ENCODE assay signal across 8 cellular contexts in the genomic region with DNA sequence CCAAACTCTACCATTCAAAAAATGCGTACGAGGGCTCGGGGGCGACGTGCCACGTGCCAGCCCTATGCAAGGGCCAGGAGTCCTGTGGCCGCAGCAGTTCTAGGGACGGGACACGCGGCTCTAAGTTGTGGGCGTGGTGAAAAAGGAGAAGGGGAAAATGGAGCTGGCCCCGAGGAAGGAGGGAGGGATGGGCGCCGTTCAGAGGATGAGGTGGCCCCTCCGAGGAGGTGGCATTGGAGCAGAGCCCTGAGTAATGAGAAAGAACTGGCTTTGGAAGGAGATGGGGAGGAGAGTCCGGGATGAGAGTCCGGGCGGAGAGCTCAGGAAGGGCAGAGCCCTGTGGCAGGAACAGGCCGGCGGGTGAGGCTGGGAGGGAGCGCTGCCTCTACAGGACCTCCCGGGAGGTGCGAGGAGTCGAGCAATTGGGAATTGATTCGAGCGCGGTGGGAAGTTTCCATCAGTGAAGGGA. TPM values are rescaled to one million over a fixed set of nuclear protein-coding genes. Genes with fewer than 3 reads are reported as not detected.
DNase-seq lines count a peak whose midpoint lies in the region; ATAC-seq and TF ChIP-seq lines count a peak whose summit lies in the region.

No MANE protein-coding gene starts in this region.

- ATAC-seq in memory B cell (ENCODE audit: low read depth) (no peak), aorta (ENCODE audit: low FRiP score) (peak; percentile 39), HG03571 (IDR thresholded peaks at IDR 0.05; ENCODE audit: unreplicated experiment) (no peak)

- WGBS in HUES64: 2% methylated on average over 27 of the region's 27 CpGs
- 8% methylated on average over 14 of the region's 27 CpGs for WGBS in mammary epithelial cell (ENCODE audit: low coverage, missing lambda C conversion rate)
- WGBS in aorta, 2 donors: 0 to 1% methylated on average over 27 of the region's 27 CpGs

- H4K20me1 ChIP-seq in mammary epithelial cell (ENCODE audit: insufficient read depth, low read length): no peaks in the 10 kb centered on the region

- no peak overlapping the region for H3K9ac ChIP-seq in HUES64 (ENCODE audit: low read depth, low read length)
- no peak overlapping the region for H3K9ac ChIP-seq in mammary epithelial cell (ENCODE audit: insufficient read depth, low read length)

- no peaks in the 10 kb centered on the region for H3K9me3 ChIP-seq in HUES64 (ENCODE audit: insufficient read depth, low read depth, low read length)
- peaks cover 6% of the 10 kb centered on the region for H3K9me3 ChIP-seq in mammary epithelial cell (replicated peaks; ENCODE audit: insufficient read depth, low read length)
- H3K9me3 ChIP-seq in aorta (ENCODE audit: control insufficient read depth, low read length): no peaks in the 10 kb centered on the region

- H3K79me2 ChIP-seq in ACC112 (ENCODE audit: control insufficient read depth, insufficient read depth, low read length, unreplicated experiment) (no peaks in the 10 kb centered on the region), mammary epithelial cell (ENCODE audit: insufficient read depth, low read length) (no peaks in the 10 kb centered on the region)

- dilution Hi-C loops in mammary epithelial cell (cut with HindIII; ENCODE audit: low sequenced_read_pairs): loop anchor here (5.0 kb wide), 3 partner anchors 50 to 155 kb away; no protein-coding TSS in a partner anchor

- H3K4me3 ChIP-seq in ACC112 (ENCODE audit: low read depth, low read length) (peak overlapping the region; percentile 63), HUES64 (ENCODE audit: low read length) (peak overlapping the region; percentile 49), mammary epithelial cell (replicated peaks in 1 of 3; ENCODE audit: insufficient read depth in 1 of 3, low read depth in 2 of 3, low read length in 3 of 3) (peak overlapping the region in 2 of 3 experiments; percentile 29), aorta (ENCODE audit: low read length in 2 of 2) (peak overlapping the region in 1 of 2 donors; percentile 0)

- peak overlapping the region; percentile 88 for H3K4me3 Mint-ChIP-seq in memory B cell

- H3K36me3 Mint-ChIP-seq in memory B cell: peaks cover 11% of the 10 kb centered on the region

- H3K36me3 ChIP-seq in ACC112 (ENCODE audit: insufficient read depth, low read length): no peaks in the 10 kb centered on the region
- no peaks in the 10 kb centered on the region for H3K36me3 ChIP-seq in HUES64 (ENCODE audit: insufficient read depth, low read length)
- no peaks in the 10 kb centered on the region for H3K36me3 ChIP-seq in mammary epithelial cell (ENCODE audit: insufficient read depth, low read length)
- no peaks in the 10 kb centered on the region for H3K36me3 ChIP-seq in aorta (ENCODE audit: control insufficient read depth in 1 of 2, insufficient read depth in 2 of 2, low read length in 1 of 2)

- H3K4me1 Mint-ChIP-seq in memory B cell: peaks cover 11% of the 10 kb centered on the region

- H3K27ac Mint-ChIP-seq in memory B cell: no peak overlapping the region

- peaks cover 12% of the 10 kb centered on the region for H3K9me3 Mint-ChIP-seq in memory B cell

- H3K4me1 ChIP-seq in ACC112 (ENCODE audit: control insufficient read depth, insufficient read depth, low read length, unreplicated experiment) (peaks cover 10% of the 10 kb centered on the region), HUES64 (ENCODE audit: insufficient read depth, low read length) (peaks cover 4% of the 10 kb centered on the region), mammary epithelial cell (ENCODE audit: insufficient read depth, low read length) (peaks cover 13% of the 10 kb centered on the region), aorta (ENCODE audit: control insufficient read depth in 1 of 2, insufficient read depth in 2 of 2, low read length in 2 of 2) (no peaks in the 10 kb centered on the region)

- BruUV-seq in mammary epithelial cell (replicated peaks; lab: Mats Ljungman, UMichigan): no TSS peak

- in situ Hi-C loops in mammary epithelial cell (cut with MboI; ENCODE audit: low sequenced_read_pairs in 2 of 2): loop anchor here in 1 of 2 donors (10.0 kb wide), 1 partner anchor 138 kb away; no protein-coding TSS in a partner anchor

- H2AFZ ChIP-seq in ACC112 (ENCODE audit: low read length, unreplicated experiment) (peak overlapping the region; percentile 17), mammary epithelial cell (ENCODE audit: low read depth, low read length) (peak overlapping the region; percentile 86)

- peak overlapping the region; percentile 88 for H3K4me2 ChIP-seq in mammary epithelial cell (ENCODE audit: insufficient read depth, low read depth, low read length)

- DNase-seq in mammary epithelial cell (peak; percentile 20), memory B cell (ENCODE audit: low spot score in 2 of 2) (no peak), aorta (peak in 1 of 2 donors; percentile 73), foreskin melanocyte (no peak)
- DNase-seq in NK-92 treated with Interleukin-12 subunit alpha and Interleukin-12 subunit beta, amount 100 ng/mL, for 24 hours (lab: John Stamatoyannopoulos, UW): no peak

- no peak for TF ChIP-seq CTCF in mammary epithelial cell (conservative IDR thresholded peaks at IDR 0.05 in 1 of 2, IDR thresholded peaks at IDR 0.05 in 1 of 2; ENCODE audit: extremely low read depth in 1 of 2, insufficient read depth in 1 of 2, low read depth in 1 of 2, low read length in 2 of 2)

- H3K27me3 ChIP-seq in ACC112 (ENCODE audit: insufficient read depth, low read length): no peaks in the 10 kb centered on the region
- H3K27me3 ChIP-seq in HUES64 (ENCODE audit: insufficient read depth, low read length): peaks cover 54% of the 10 kb centered on the region
- no peaks in the 10 kb centered on the region for H3K27me3 ChIP-seq in mammary epithelial cell (ENCODE audit: insufficient read depth, low read length)
- H3K27me3 ChIP-seq in aorta (ENCODE audit: control insufficient read depth in 1 of 2, insufficient read depth in 2 of 2, low read length in 1 of 2): no peaks in the 10 kb centered on the region

- CTCF ChIA-PET in mammary epithelial cell (lab: Charles Lee; ENCODE audit: low non-redundant PET): interaction anchor here (0.6 kb wide), 1 partner anchor 12 kb away, joined by 3 read pairs; no protein-coding TSS in a partner anchor

- intact Hi-C loops in mammary epithelial cell (cut with micrococcal nuclease) (no loop called here), aorta (cut with DNase I) (no loop called here)

- H3K27ac ChIP-seq in ACC112 (ENCODE audit: low read depth, low read length) (no peak overlapping the region), HUES64 (ENCODE audit: low read depth, low read length) (no peak overlapping the region), mammary epithelial cell (ENCODE audit: insufficient read depth, low read depth, low read length) (no peak overlapping the region), aorta (ENCODE audit: low read depth in 1 of 2, low read length in 2 of 2) (no peak overlapping the region)

- peaks cover 17% of the 10 kb centered on the region for H3K27me3 Mint-ChIP-seq in memory B cell

RNA-seq across cellular contexts. Expression of gene OTUB1, which starts 21.0 kb away (rescaled TPM):
- 120 TPM for polyA plus RNA-seq in HUES64 (2013, experiment 1 of 2)
- 114 TPM for polyA plus RNA-seq in HUES64 (2013, experiment 2 of 2)
- total RNA-seq in mammary epithelial cell: 100 to 1,000 TPM in 1 of 2 donors, 10 to 100 TPM in 1; 48.0 to 101 TPM
- 196 TPM for polyA plus RNA-seq in mammary epithelial cell
- 121 TPM for polyA minus RNA-seq in mammary epithelial cell
- total RNA-seq in aorta: 10 to 100 TPM; 37.0 to 42.1 TPM
- polyA plus RNA-seq in aorta: 10 to 100 TPM; 37.7 to 67.9 TPM

RNA-seq across cellular contexts. Expression of gene FLRT1, which starts 28.5 kb away (rescaled TPM):
- polyA plus RNA-seq in HUES64 (2013, experiment 1 of 2): 0.45 TPM
- 0.57 TPM for polyA plus RNA-seq in HUES64 (2013, experiment 2 of 2)
- total RNA-seq in mammary epithelial cell (under 1 TPM; 0.16 to 0.33 TPM), aorta (under 1 TPM; 0.10 to 0.60 TPM)
- polyA plus RNA-seq in mammary epithelial cell (0.02 TPM), aorta (not detected)
- not detected for polyA minus RNA-seq in mammary epithelial cell

RNA-seq across cellular contexts. Expression of gene COX8A, which starts 32.8 kb away (rescaled TPM):
- 427 TPM for polyA plus RNA-seq in HUES64 (2013, experiment 1 of 2)
- polyA plus RNA-seq in HUES64 (2013, experiment 2 of 2): 435 TPM
- 100 to 1,000 TPM; 185 to 338 TPM for total RNA-seq in mammary epithelial cell
- polyA plus RNA-seq in mammary epithelial cell: 576 TPM
- 282 TPM for polyA minus RNA-seq in mammary epithelial cell
- 100 to 1,000 TPM; 135 to 175 TPM for total RNA-seq in aorta
- 100 to 1,000 TPM; 499 to 669 TPM for polyA plus RNA-seq in aorta
